Comparison of ENCODE assay signal across 10 cellular contexts in the genomic region with DNA sequence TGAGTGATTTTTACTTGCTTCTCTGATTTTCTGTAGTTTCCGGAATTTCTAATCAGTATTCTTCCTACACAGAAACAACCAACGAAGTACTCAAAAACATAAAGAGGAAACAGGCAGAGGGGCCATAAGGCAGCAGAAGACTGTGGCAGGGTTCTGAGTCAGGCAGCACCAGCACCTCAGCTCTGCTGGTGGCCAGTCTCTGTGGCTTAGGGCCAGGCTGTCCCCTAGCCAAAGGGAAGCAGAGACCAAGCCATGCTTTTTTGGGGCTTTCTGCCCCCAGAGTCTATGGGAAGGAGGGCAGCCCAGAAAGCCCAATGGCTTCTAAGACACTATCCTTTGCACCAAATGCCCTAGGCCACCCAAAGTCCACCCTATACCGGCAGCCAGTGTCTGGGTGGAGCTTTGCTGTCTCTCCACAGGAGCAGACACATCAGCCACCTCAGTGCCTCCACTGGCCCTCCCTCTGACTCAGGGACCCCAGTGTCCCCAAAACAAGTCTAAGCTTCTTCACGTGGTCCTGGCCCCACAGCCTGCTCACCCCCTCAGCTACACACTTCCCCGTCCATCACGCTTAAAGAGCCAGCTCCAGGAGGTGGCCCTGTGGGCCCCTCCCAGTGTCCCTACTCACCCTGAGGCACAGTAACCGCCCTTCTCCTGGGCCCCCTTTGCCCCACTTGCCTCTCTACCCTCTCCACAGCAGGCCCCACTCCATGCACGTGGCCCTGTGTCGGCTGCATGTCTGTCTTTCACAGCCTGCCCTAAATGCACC. TPM values are rescaled to one million over a fixed set of nuclear protein-coding genes. Genes with fewer than 3 reads are reported as not detected.
DNase-seq lines count a peak whose midpoint lies in the region; ATAC-seq, FAIRE-seq and TF ChIP-seq lines count a peak whose summit lies in the region.
"Had no signal": no experiment of that assay in that cellular context is flagged by ENCODE, and none has a peak within 500 bp of the region (broad histone marks: within the 10 kb centered on the region; RNA-seq: fewer than 3 reads in every experiment).

No MANE protein-coding gene starts in this region.

- H3K9me3 ChIP-seq in PC-3 (ENCODE audit: low read length): no peaks in the 10 kb centered on the region
- peaks cover 0 to 13% of the 10 kb centered on the region in 2 donors for H3K9me3 ChIP-seq in neuronal stem cell (replicated peaks in 1 of 2; ENCODE audit: control insufficient read depth in 2 of 2, insufficient read depth in 1 of 2, low read depth in 1 of 2, low read length in 2 of 2)

- H3K4me1 ChIP-seq in PC-3 (ENCODE audit: insufficient read depth, low read length) (peaks cover 52% of the 10 kb centered on the region), neuronal stem cell (ENCODE audit: control insufficient read depth in 2 of 2, insufficient read depth in 1 of 2, low read depth in 1 of 2, low read length in 2 of 2) (peaks cover 2 to 10% of the 10 kb centered on the region in 2 donors)

- no peak for ATAC-seq in PC-3
- no peak for ATAC-seq in GM19023 (IDR thresholded peaks at IDR 0.05; ENCODE audit: unreplicated experiment)

- DNase-seq in CD1c-positive myeloid dendritic cell (ENCODE audit: extremely low spot score) (peak; percentile 88), PC-3 (no peak), dermis blood vessel endothelial cell (peak; percentile 62), neuronal stem cell (ENCODE audit: low spot score) (no peak), 8988T (no peak), A172 (ENCODE audit: low spot score) (no peak), D721Med (ENCODE audit: insufficient read length, low spot score) (no peak)
- DNase-seq: NCI-H69 had no signal

- WGBS in neuronal stem cell (ENCODE audit: extremely low coverage in 2 of 2, insufficient read length in 2 of 2, insufficient replicate concordance in 1 of 2), 2 donors: no CpG with 5 or more reads among the region's 9 CpGs

- H3K4me3 ChIP-seq in PC-3 (ENCODE audit: low read length) (no peak overlapping the region), neuronal stem cell (ENCODE audit: low read length in 2 of 2) (no peak overlapping the region)

- H3K9ac ChIP-seq in PC-3 (ENCODE audit: low read length) (no peak overlapping the region), neuronal stem cell (ENCODE audit: low read depth, low read length, poor library complexity) (no peak overlapping the region)

- no TSS peak for BruUV-seq in PC-3 (replicated peaks; lab: Mats Ljungman, UMichigan)

- no peak for FAIRE-seq in D721Med (lab: Jason Lieb, UNC)
- FAIRE-seq: bronchial epithelial cell had no signal

- H3K27ac ChIP-seq in PC-3 (ENCODE audit: low read length) (peak overlapping the region; percentile 51), neuronal stem cell (replicated peaks; ENCODE audit: low read length) (no peak overlapping the region)

- no peak overlapping the region for H3K23ac ChIP-seq in neuronal stem cell (ENCODE audit: low read depth, low read length, poor library complexity)

- H4K20me1 ChIP-seq in PC-3 (ENCODE audit: low read length): 0 out of 2 replicates have a peak, but pooled peaks cover 17% of the 10 kb centered on the region

- H2AFZ ChIP-seq in PC-3 (ENCODE audit: low read length) (no peak overlapping the region), neuronal stem cell (ENCODE audit: low read length) (no peak overlapping the region)

- intact Hi-C loops in PC-3 (cut with micrococcal nuclease): no loop called here

- H3K36me3 ChIP-seq in PC-3 (ENCODE audit: low read depth, low read length) (peaks cover 36% of the 10 kb centered on the region; the same call in 1 of the 2 replicates), neuronal stem cell (replicated peaks in 1 of 2; ENCODE audit: control insufficient read depth in 2 of 2, insufficient read depth in 2 of 2, low read length in 2 of 2) (peaks cover 13 to 66% of the 10 kb centered on the region in 2 donors)

- no peaks in the 10 kb centered on the region for H3K9me2 ChIP-seq in PC-3 (replicated peaks; ENCODE audit: low read length)

- CTCF ChIA-PET in PC-3 (lab: Charles Lee): interaction anchor here (0.5 to 0.9 kb wide), 2 partner anchors 21 to 47 kb away, joined by 3 read pairs; no protein-coding TSS in a partner anchor

- no peak overlapping the region for H3K14ac ChIP-seq in neuronal stem cell (ENCODE audit: low read length)

- H3K4ac ChIP-seq in neuronal stem cell (ENCODE audit: low read length): no peak overlapping the region

- H2AK5ac ChIP-seq in neuronal stem cell (ENCODE audit: low read depth, low read length): peak overlapping the region; percentile 32

- peaks cover 14% of the 10 kb centered on the region for H3K79me1 ChIP-seq in neuronal stem cell (ENCODE audit: low read depth, low read length)

- no peak overlapping the region for H2BK12ac ChIP-seq in neuronal stem cell (ENCODE audit: low read length)

- no peak overlapping the region for H3K18ac ChIP-seq in neuronal stem cell (ENCODE audit: low read length)

- POLR2A ChIA-PET in PC-3 (lab: Charles Lee; ENCODE audit: unreplicated experiment): no interaction called here

- peak overlapping the region; percentile 40; the same call in 1 of the 2 replicates for H3K4me2 ChIP-seq in PC-3 (ENCODE audit: low read length)
- no peak overlapping the region for H3K4me2 ChIP-seq in neuronal stem cell (ENCODE audit: insufficient read depth, low read length, poor library complexity, severe bottlenecking)

- no peak for TF ChIP-seq CTCF in PC-3 (conservative IDR thresholded peaks at IDR 0.05; ENCODE audit: low read depth, low read length)
- TF ChIP-seq CTCF in D721Med (IDR thresholded peaks at IDR 0.05; ENCODE audit: insufficient read depth, missing control alignments): no peak

- H3K27me3 ChIP-seq in PC-3 (ENCODE audit: low read length) (no peaks in the 10 kb centered on the region), neuronal stem cell (ENCODE audit: control insufficient read depth in 3 of 3, insufficient read depth in 3 of 3, low read depth in 1 of 3, low read length in 3 of 3) (no peaks in the 10 kb centered on the region)

- no peak overlapping the region for H2BK120ac ChIP-seq in neuronal stem cell (ENCODE audit: low read depth, low read length)

- H3K79me2 ChIP-seq in PC-3 (ENCODE audit: low read length): peaks cover 85% of the 10 kb centered on the region

- H3F3A ChIP-seq in PC-3 (ENCODE audit: low read length, unreplicated experiment): peaks cover 4% of the 10 kb centered on the region

- no peak overlapping the region for H4K8ac ChIP-seq in neuronal stem cell (ENCODE audit: low read depth, low read length)

- peak overlapping the region; percentile 29 for H2BK5ac ChIP-seq in neuronal stem cell (ENCODE audit: low read length)

- H4K91ac ChIP-seq in neuronal stem cell (ENCODE audit: low read depth, low read length, poor library complexity): no peak overlapping the region

- H2BK15ac ChIP-seq in neuronal stem cell (ENCODE audit: low read length): no peak overlapping the region

RNA-seq across cellular contexts. Expression of a gene that starts 46.2 kb away (rescaled TPM):
- 44.2 and 67.8 TPM in 2 replicates for total RNA-seq in PC-3 (2014; rRNA removed)
- 22.7 and 44.6 TPM in 2 replicates for total RNA-seq in dermis blood vessel endothelial cell
- polyA plus RNA-seq in neuronal stem cell (2013, experiment 1 of 2): 56.1 TPM
- 55.5 TPM for polyA plus RNA-seq in neuronal stem cell (2013, experiment 2 of 2)
- total RNA-seq in A172 (2014; rRNA removed; shearing (Covaris generic)): 21.1 and 32.5 TPM in 2 replicates

RNA-seq across cellular contexts. Expression of a gene that starts 49.1 kb away (rescaled TPM):
- total RNA-seq in PC-3 (2014; rRNA removed) (50.7 and 77.2 TPM in 2 replicates), dermis blood vessel endothelial cell (30.6 and 52.2 TPM in 2 replicates)
- 5.9 TPM for polyA plus RNA-seq in neuronal stem cell (2013, experiment 1 of 2)
- 6.2 TPM for polyA plus RNA-seq in neuronal stem cell (2013, experiment 2 of 2)
- 10.9 and 13.9 TPM in 2 replicates for total RNA-seq in A172 (2014; rRNA removed; shearing (Covaris generic))

RNA-seq across cellular contexts. Expression of a gene that starts 52.8 kb away (rescaled TPM):
- total RNA-seq in PC-3 (2014; rRNA removed): not detected in 2 replicates
- 0.19 and 0.85 TPM in 2 replicates for total RNA-seq in dermis blood vessel endothelial cell
- 2.2 TPM for polyA plus RNA-seq in neuronal stem cell (2013, experiment 1 of 2)
- polyA plus RNA-seq in neuronal stem cell (2013, experiment 2 of 2): 2.6 TPM
- 2.8 and 4.9 TPM in 2 replicates for total RNA-seq in A172 (2014; rRNA removed; shearing (Covaris generic))
- total RNA-seq: bronchial epithelial cell had no signal

Comparison
In these comparisons a context has a peak if more than half of its experiments do, and no peak if none do; other contexts are left out.
1. DNase-seq: peak in CD1c-positive myeloid dendritic cell (single experiment) and dermis blood vessel endothelial cell (single experiment); none in PC-3 (single experiment), neuronal stem cell (single experiment), 8988T (single experiment), A172 (single experiment) and D721Med (single experiment).